1 cellular context compared by ENCODE assay signal in the genomic region with DNA sequence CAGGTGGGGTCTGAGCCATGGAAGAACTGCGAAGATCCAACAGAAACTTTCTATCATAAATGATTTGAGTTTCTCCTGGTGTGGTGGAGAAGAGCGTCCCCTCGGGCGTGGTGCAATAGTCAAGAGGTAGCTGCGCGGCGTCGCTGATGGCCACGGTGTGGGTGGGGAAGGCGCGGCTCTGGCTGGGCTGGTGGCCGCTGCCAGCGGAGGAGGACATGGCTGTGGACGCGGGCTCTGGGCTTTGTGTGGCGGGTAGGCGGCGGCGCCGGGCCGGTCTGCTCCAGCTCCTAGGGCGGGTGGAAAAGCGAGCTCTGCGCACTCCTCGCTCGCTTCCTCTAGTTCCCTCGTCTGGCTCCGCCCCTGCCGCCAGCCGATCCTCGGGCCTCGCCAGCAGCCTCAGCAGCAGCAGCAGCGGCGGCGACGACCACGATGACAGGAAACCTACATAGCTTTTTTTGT.
TF ChIP-seq lines count a peak whose summit lies in the region.

No MANE protein-coding gene starts in this region.

TF ChIP-seq in HepG2, 621 proteins besides CTCF, POLR2A, EP300 and RAD21 (continued from another document and continues in another):
- TF ChIP-seq, protein P1, sequence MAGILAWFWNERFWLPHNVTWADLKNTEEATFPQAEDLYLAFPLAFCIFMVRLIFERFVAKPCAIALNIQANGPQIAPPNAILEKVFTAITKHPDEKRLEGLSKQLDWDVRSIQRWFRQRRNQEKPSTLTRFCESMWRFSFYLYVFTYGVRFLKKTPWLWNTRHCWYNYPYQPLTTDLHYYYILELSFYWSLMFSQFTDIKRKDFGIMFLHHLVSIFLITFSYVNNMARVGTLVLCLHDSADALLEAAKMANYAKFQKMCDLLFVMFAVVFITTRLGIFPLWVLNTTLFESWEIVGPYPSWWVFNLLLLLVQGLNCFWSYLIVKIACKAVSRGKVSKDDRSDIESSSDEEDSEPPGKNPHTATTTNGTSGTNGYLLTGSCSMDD (CRISPR knock-in tag; IDR thresholded peaks at IDR 0.05), result no peak
- no peak for TF ChIP-seq IKZF4 (CRISPR knock-in tag; IDR thresholded peaks at IDR 0.05; ENCODE audit: borderline replicate concordance, low read depth, not compliant biosample characterization)
- TF ChIP-seq PCBP1 (IDR thresholded peaks at IDR 0.05; ENCODE audit: borderline replicate concordance, low read depth, low read length), result no peak
- no peak for TF ChIP-seq MAZ (IDR thresholded peaks at IDR 0.05; ENCODE audit: borderline replicate concordance, low read depth, low read length)
- TF ChIP-seq MAZ (CRISPR knock-in tag; IDR thresholded peaks at IDR 0.05; ENCODE audit: low read depth), result peak; percentile 55; the same call in 1 of the 2 replicates
- no peak for TF ChIP-seq NFE2 (CRISPR knock-in tag; IDR thresholded peaks at IDR 0.05)
- TF ChIP-seq MAF1 (CRISPR knock-in tag; IDR thresholded peaks at IDR 0.05; ENCODE audit: borderline replicate concordance), result no peak
- TF ChIP-seq, protein P2, sequence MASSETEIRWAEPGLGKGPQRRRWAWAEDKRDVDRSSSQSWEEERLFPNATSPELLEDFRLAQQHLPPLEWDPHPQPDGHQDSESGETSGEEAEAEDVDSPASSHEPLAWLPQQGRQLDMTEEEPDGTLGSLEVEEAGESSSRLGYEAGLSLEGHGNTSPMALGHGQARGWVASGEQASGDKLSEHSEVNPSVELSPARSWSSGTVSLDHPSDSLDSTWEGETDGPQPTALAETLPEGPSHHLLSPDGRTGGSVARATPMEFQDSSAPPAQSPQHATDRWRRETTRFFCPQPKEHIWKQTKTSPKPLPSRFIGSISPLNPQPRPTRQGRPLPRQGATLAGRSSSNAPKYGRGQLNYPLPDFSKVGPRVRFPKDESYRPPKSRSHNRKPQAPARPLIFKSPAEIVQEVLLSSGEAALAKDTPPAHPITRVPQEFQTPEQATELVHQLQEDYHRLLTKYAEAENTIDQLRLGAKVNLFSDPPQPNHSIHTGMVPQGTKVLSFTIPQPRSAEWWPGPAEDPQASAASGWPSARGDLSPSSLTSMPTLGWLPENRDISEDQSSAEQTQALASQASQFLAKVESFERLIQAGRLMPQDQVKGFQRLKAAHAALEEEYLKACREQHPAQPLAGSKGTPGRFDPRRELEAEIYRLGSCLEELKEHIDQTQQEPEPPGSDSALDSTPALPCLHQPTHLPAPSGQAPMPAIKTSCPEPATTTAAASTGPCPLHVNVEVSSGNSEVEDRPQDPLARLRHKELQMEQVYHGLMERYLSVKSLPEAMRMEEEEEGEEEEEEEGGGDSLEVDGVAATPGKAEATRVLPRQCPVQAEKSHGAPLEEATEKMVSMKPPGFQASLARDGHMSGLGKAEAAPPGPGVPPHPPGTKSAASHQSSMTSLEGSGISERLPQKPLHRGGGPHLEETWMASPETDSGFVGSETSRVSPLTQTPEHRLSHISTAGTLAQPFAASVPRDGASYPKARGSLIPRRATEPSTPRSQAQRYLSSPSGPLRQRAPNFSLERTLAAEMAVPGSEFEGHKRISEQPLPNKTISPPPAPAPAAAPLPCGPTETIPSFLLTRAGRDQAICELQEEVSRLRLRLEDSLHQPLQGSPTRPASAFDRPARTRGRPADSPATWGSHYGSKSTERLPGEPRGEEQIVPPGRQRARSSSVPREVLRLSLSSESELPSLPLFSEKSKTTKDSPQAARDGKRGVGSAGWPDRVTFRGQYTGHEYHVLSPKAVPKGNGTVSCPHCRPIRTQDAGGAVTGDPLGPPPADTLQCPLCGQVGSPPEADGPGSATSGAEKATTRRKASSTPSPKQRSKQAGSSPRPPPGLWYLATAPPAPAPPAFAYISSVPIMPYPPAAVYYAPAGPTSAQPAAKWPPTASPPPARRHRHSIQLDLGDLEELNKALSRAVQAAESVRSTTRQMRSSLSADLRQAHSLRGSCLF (CRISPR knock-in tag; IDR thresholded peaks at IDR 0.05; ENCODE audit: borderline replicate concordance), result no peak
- no peak for TF ChIP-seq ZNF816 (CRISPR knock-in tag; IDR thresholded peaks at IDR 0.05; ENCODE audit: borderline replicate concordance)
- TF ChIP-seq, protein P3, sequence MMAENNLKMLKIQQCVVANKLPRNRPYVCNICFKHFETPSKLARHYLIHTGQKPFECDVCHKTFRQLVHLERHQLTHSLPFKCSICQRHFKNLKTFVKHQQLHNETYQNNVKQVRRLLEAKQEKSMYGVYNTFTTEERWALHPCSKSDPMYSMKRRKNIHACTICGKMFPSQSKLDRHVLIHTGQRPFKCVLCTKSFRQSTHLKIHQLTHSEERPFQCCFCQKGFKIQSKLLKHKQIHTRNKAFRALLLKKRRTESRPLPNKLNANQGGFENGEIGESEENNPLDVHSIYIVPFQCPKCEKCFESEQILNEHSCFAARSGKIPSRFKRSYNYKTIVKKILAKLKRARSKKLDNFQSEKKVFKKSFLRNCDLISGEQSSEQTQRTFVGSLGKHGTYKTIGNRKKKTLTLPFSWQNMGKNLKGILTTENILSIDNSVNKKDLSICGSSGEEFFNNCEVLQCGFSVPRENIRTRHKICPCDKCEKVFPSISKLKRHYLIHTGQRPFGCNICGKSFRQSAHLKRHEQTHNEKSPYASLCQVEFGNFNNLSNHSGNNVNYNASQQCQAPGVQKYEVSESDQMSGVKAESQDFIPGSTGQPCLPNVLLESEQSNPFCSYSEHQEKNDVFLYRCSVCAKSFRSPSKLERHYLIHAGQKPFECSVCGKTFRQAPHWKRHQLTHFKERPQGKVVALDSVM (CRISPR knock-in tag; IDR thresholded peaks at IDR 0.05), result no peak
- TF ChIP-seq ZSCAN22 (CRISPR knock-in tag; IDR thresholded peaks at IDR 0.05), result no peak
- no peak for TF ChIP-seq ZNF749 (CRISPR knock-in tag; IDR thresholded peaks at IDR 0.05; ENCODE audit: borderline replicate concordance)
- TF ChIP-seq ZNF546 (CRISPR knock-in tag; conservative IDR thresholded peaks at IDR 0.05), result no peak
- TF ChIP-seq ZNF839 (CRISPR knock-in tag; IDR thresholded peaks at IDR 0.05; ENCODE audit: borderline replicate concordance), result no peak
- no peak for TF ChIP-seq ZNF367 (CRISPR knock-in tag; IDR thresholded peaks at IDR 0.05; ENCODE audit: borderline replicate concordance)
- peak; percentile 50; the same call in 1 of the 2 replicates for TF ChIP-seq SAP130 (CRISPR knock-in tag; IDR thresholded peaks at IDR 0.05; ENCODE audit: low read depth)
- TF ChIP-seq, protein P4, sequence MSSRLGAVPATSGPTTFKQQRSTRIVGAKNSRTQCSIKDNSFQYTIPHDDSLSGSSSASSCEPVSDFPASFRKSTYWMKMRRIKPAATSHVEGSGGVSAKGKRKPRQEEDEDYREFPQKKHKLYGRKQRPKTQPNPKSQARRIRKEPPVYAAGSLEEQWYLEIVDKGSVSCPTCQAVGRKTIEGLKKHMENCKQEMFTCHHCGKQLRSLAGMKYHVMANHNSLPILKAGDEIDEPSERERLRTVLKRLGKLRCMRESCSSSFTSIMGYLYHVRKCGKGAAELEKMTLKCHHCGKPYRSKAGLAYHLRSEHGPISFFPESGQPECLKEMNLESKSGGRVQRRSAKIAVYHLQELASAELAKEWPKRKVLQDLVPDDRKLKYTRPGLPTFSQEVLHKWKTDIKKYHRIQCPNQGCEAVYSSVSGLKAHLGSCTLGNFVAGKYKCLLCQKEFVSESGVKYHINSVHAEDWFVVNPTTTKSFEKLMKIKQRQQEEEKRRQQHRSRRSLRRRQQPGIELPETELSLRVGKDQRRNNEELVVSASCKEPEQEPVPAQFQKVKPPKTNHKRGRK (CRISPR knock-in tag; IDR thresholded peaks at IDR 0.05), result no peak
- no peak for TF ChIP-seq HCFC1 (IDR thresholded peaks at IDR 0.05; ENCODE audit: low read depth, low read length)
- TF ChIP-seq RAD51 (IDR thresholded peaks at IDR 0.05; ENCODE audit: borderline replicate concordance), result no peak
- TF ChIP-seq DPF2 (CRISPR knock-in tag; IDR thresholded peaks at IDR 0.05; ENCODE audit: borderline replicate concordance, low read depth), result no peak
- no peak for TF ChIP-seq ONECUT2 (CRISPR knock-in tag; IDR thresholded peaks at IDR 0.05)
- TF ChIP-seq AGO2 (optimal IDR thresholded peaks at IDR 0.05; ENCODE audit: low read depth, low read length), result peak; percentile 34
- TF ChIP-seq, protein P5, sequence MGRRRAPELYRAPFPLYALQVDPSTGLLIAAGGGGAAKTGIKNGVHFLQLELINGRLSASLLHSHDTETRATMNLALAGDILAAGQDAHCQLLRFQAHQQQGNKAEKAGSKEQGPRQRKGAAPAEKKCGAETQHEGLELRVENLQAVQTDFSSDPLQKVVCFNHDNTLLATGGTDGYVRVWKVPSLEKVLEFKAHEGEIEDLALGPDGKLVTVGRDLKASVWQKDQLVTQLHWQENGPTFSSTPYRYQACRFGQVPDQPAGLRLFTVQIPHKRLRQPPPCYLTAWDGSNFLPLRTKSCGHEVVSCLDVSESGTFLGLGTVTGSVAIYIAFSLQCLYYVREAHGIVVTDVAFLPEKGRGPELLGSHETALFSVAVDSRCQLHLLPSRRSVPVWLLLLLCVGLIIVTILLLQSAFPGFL (CRISPR knock-in tag; IDR thresholded peaks at IDR 0.05), result no peak
- TF ChIP-seq ZBTB7A (CRISPR knock-in tag; IDR thresholded peaks at IDR 0.05), result no peak
- no peak for TF ChIP-seq ZNF83 (CRISPR knock-in tag; IDR thresholded peaks at IDR 0.05; ENCODE audit: borderline replicate concordance)
- no peak for TF ChIP-seq FLYWCH1 (CRISPR knock-in tag; IDR thresholded peaks at IDR 0.05)
- no peak for TF ChIP-seq TFDP2 (CRISPR knock-in tag; IDR thresholded peaks at IDR 0.05)
- TF ChIP-seq SRSF9 (IDR thresholded peaks at IDR 0.05; ENCODE audit: borderline replicate concordance, insufficient read depth, low read depth, low read length, poor library complexity, severe bottlenecking), result no peak
- TF ChIP-seq, protein P6, sequence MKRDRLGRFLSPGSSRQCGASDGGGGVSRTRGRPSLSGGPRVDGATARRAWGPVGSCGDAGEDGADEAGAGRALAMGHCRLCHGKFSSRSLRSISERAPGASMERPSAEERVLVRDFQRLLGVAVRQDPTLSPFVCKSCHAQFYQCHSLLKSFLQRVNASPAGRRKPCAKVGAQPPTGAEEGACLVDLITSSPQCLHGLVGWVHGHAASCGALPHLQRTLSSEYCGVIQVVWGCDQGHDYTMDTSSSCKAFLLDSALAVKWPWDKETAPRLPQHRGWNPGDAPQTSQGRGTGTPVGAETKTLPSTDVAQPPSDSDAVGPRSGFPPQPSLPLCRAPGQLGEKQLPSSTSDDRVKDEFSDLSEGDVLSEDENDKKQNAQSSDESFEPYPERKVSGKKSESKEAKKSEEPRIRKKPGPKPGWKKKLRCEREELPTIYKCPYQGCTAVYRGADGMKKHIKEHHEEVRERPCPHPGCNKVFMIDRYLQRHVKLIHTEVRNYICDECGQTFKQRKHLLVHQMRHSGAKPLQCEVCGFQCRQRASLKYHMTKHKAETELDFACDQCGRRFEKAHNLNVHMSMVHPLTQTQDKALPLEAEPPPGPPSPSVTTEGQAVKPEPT (CRISPR knock-in tag; IDR thresholded peaks at IDR 0.05; ENCODE audit: low read depth), result no peak
- TF ChIP-seq WIZ (CRISPR knock-in tag; IDR thresholded peaks at IDR 0.05), result no peak
- no peak for TF ChIP-seq NFE2L1 (CRISPR knock-in tag; IDR thresholded peaks at IDR 0.05; ENCODE audit: borderline replicate concordance)
- TF ChIP-seq ZBTB20 (CRISPR knock-in tag; IDR thresholded peaks at IDR 0.05; ENCODE audit: borderline replicate concordance, low read depth), result no peak
- peak; percentile 54 for TF ChIP-seq XRCC5 (optimal IDR thresholded peaks at IDR 0.05; ENCODE audit: low read length)
- no peak for TF ChIP-seq ZNF577 (CRISPR knock-in tag; IDR thresholded peaks at IDR 0.05; ENCODE audit: borderline replicate concordance, low read depth)
- TF ChIP-seq ZFY (CRISPR knock-in tag; IDR thresholded peaks at IDR 0.05), result 0 out of 2 replicates have a peak, but pooled peaks have one; percentile 22
- TF ChIP-seq MEIS1 (CRISPR knock-in tag; IDR thresholded peaks at IDR 0.05; ENCODE audit: borderline replicate concordance), result no peak
- TF ChIP-seq ZNF883 (CRISPR knock-in tag; IDR thresholded peaks at IDR 0.05; ENCODE audit: not compliant biosample characterization), result peak; percentile 52
- TF ChIP-seq, protein P7, sequence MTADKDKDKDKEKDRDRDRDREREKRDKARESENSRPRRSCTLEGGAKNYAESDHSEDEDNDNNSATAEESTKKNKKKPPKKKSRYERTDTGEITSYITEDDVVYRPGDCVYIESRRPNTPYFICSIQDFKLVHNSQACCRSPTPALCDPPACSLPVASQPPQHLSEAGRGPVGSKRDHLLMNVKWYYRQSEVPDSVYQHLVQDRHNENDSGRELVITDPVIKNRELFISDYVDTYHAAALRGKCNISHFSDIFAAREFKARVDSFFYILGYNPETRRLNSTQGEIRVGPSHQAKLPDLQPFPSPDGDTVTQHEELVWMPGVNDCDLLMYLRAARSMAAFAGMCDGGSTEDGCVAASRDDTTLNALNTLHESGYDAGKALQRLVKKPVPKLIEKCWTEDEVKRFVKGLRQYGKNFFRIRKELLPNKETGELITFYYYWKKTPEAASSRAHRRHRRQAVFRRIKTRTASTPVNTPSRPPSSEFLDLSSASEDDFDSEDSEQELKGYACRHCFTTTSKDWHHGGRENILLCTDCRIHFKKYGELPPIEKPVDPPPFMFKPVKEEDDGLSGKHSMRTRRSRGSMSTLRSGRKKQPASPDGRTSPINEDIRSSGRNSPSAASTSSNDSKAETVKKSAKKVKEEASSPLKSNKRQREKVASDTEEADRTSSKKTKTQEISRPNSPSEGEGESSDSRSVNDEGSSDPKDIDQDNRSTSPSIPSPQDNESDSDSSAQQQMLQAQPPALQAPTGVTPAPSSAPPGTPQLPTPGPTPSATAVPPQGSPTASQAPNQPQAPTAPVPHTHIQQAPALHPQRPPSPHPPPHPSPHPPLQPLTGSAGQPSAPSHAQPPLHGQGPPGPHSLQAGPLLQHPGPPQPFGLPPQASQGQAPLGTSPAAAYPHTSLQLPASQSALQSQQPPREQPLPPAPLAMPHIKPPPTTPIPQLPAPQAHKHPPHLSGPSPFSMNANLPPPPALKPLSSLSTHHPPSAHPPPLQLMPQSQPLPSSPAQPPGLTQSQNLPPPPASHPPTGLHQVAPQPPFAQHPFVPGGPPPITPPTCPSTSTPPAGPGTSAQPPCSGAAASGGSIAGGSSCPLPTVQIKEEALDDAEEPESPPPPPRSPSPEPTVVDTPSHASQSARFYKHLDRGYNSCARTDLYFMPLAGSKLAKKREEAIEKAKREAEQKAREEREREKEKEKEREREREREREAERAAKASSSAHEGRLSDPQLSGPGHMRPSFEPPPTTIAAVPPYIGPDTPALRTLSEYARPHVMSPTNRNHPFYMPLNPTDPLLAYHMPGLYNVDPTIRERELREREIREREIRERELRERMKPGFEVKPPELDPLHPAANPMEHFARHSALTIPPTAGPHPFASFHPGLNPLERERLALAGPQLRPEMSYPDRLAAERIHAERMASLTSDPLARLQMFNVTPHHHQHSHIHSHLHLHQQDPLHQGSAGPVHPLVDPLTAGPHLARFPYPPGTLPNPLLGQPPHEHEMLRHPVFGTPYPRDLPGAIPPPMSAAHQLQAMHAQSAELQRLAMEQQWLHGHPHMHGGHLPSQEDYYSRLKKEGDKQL (CRISPR knock-in tag; IDR thresholded peaks at IDR 0.05; ENCODE audit: low read depth), result no peak
- TF ChIP-seq ZNF274 (CRISPR knock-in tag; IDR thresholded peaks at IDR 0.05), result 0 out of 2 replicates have a peak, but pooled peaks have one; percentile 54
- no peak for TF ChIP-seq ZSCAN20 (CRISPR knock-in tag; IDR thresholded peaks at IDR 0.05; ENCODE audit: borderline replicate concordance)
- no peak for TF ChIP-seq SRF (IDR thresholded peaks at IDR 0.05; ENCODE audit: low read depth, low read length)
